In the genomic region with DNA sequence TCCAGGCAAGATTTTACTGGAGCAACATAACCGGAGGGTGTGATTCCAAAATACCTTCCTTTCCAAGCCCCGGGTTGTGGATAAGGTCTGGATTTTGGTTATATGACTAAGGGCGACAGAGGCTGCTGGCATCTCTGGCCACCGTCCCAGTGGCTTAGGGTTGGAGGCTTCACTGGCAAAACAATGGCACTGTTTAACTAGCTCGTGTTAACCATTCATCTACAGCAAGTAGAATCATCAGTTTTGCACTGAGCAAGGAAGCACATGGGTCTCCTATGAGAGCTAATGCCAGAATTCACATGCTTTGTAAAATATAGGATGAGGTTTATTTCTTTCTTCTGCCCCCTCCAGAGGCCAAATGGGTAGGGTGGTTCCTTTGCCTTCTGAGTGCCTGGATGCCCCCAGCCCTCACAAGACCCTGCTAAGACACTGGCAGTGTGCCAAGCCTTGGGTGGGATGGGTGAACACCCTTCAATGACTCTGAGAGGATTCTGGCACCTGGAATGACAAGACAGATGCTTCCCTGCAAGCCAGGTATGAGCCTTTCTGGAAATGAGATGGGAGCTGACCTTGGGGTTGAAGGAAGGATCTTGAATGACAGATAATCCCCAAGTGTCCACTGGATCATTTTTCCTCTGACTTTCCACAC, we compare ENCODE assay signal across 21 cellular contexts. TPM values are rescaled to one million over a fixed set of nuclear protein-coding genes. Genes with fewer than 3 reads are reported as not detected.
A peak's percentile ranks its signal among the peaks of the same experiment; 100 is the strongest.
DNase-seq lines count a peak whose midpoint lies in the region; ATAC-seq and TF ChIP-seq lines count a peak whose summit lies in the region.
"Had no signal": no experiment of that assay in that cellular context is flagged by ENCODE, and none has a peak within 500 bp of the region (broad histone marks: within the 10 kb centered on the region; RNA-seq: fewer than 3 reads in every experiment).

No MANE protein-coding gene starts in this region.

- peak overlapping the region; percentile 38 to 89 for H3K27ac ChIP-seq in esophagus (ENCODE audit: low read depth in 2 of 2, low read length in 1 of 2)
- H3K27ac ChIP-seq in SJCRH30 = no peak overlapping the region
- H3K27ac ChIP-seq: epithelial cell of prostate, left lung had no signal

- DNase-seq in AG08395 (ENCODE audit: low spot score) (peak; percentile 58), LHCN-M2 (ENCODE audit: low read depth) (peak; percentile 53), dedifferentiated amniotic fluid mesenchymal stem cell (ENCODE audit: extremely low spot score) (no peak), type B pancreatic cell (ENCODE audit: extremely low spot score, unreplicated experiment) (no peak), SJCRH30 (no peak)
- DNase-seq: activated CD4-positive, alpha-beta T cell treated with anti-CD3 and anti-CD28 coated beads, Interleukin-2, amount 10 ng/mL, durations not matched to agents 7 days and 5 days; activated T-cell treated with anti-CD3 and anti-CD28 coated beads, Interleukin-2, amount 50 U/mL, for 72 hours; AML-193; DMS153; NCI-H2081 treated with DMSO at 0.1 percent for 48 hours; NCI-H69; RPMI8226; stimulated activated naive CD8-positive, alpha-beta T cell treated with anti-CD3 and anti-CD28 coated beads, Interleukin-15, Interleukin-2, amounts not matched to agents 100 U/mL and 50 U/mL, for 24 hours; T-helper 17 cell had no signal

- peaks cover 64% of the 10 kb centered on the region for H3K36me3 Mint-ChIP-seq in nephron (ENCODE audit: low read depth)
- peaks cover 11% of the 10 kb centered on the region for H3K36me3 Mint-ChIP-seq in type B pancreatic cell

- no peak overlapping the region for H3K4me3 Mint-ChIP-seq in nephron
- H3K4me3 Mint-ChIP-seq in type B pancreatic cell = no peak overlapping the region
- H3K4me3 Mint-ChIP-seq: activated CD4-positive, alpha-beta T cell treated with anti-CD3 and anti-CD28 coated beads, Interleukin-2, amount 10 ng/mL, durations not matched to agents 7 days and 5 days; activated T-cell treated with anti-CD3 and anti-CD28 coated beads, Interleukin-2, amount 50 U/mL, for 72 hours; T-helper 17 cell had no signal

- H3K27me3 ChIP-seq in esophagus (ENCODE audit: control insufficient read depth in 1 of 2, insufficient read depth in 2 of 2, low read length in 2 of 2) = no peaks in the 10 kb centered on the region
- no peaks in the 10 kb centered on the region for H3K27me3 ChIP-seq in SJCRH30
- H3K27me3 ChIP-seq: adrenal gland, left lung had no signal

- H3K36me3 ChIP-seq in esophagus (ENCODE audit: control insufficient read depth in 2 of 2, insufficient read depth in 2 of 2, low read length in 1 of 2) = peaks cover 7 to 42% of the 10 kb centered on the region in 2 donors
- H3K36me3 ChIP-seq in SJCRH30 = no peaks in the 10 kb centered on the region

- WGBS in esophagus, 2 donors = 40 to 48% methylated on average over 5 of the region's 5 CpGs

- H3K4me1 Mint-ChIP-seq in nephron (peaks cover 7% of the 10 kb centered on the region), type B pancreatic cell (ENCODE audit: unreplicated experiment) (no peaks in the 10 kb centered on the region)
- H3K4me1 Mint-ChIP-seq: activated CD4-positive, alpha-beta T cell treated with anti-CD3 and anti-CD28 coated beads, Interleukin-2, amount 10 ng/mL, durations not matched to agents 7 days and 5 days; T-helper 17 cell had no signal

- peak overlapping the region; percentile 56 to 83 (median 81) for H3K27ac Mint-ChIP-seq in nephron
- H3K27ac Mint-ChIP-seq in type B pancreatic cell = no peak overlapping the region
- H3K27ac Mint-ChIP-seq: activated CD4-positive, alpha-beta T cell treated with anti-CD3 and anti-CD28 coated beads, Interleukin-2, amount 10 ng/mL, durations not matched to agents 7 days and 5 days; activated T-cell treated with anti-CD3 and anti-CD28 coated beads, Interleukin-2, amount 50 U/mL, for 72 hours; T-helper 17 cell had no signal

- no peak overlapping the region for H3K4me3 ChIP-seq in esophagus (ENCODE audit: low read depth in 1 of 2, low read length in 2 of 2)
- no peak overlapping the region for H3K4me3 ChIP-seq in SJCRH30
- H3K4me3 ChIP-seq: adrenal gland, left lung had no signal

- peaks cover 0 to 14% of the 10 kb centered on the region in 2 donors for H3K4me1 ChIP-seq in esophagus (ENCODE audit: control insufficient read depth in 2 of 2, insufficient read depth in 2 of 2, low read length in 1 of 2)
- H3K4me1 ChIP-seq in SJCRH30 = no peaks in the 10 kb centered on the region

- TF ChIP-seq CTCF in nephron (IDR thresholded peaks at IDR 0.05; ENCODE audit: unreplicated experiment in 3 of 3) = no peak
- TF ChIP-seq CTCF in type B pancreatic cell (conservative IDR thresholded peaks at IDR 0.05) = no peak

- no peak for ATAC-seq in GM19328 (IDR thresholded peaks at IDR 0.05; ENCODE audit: unreplicated experiment)
- ATAC-seq: activated T-cell treated with anti-CD3 and anti-CD28 coated beads, Interleukin-2, amount 50 U/mL, for 72 hours; stimulated activated naive CD8-positive, alpha-beta T cell treated with anti-CD3 and anti-CD28 coated beads, Interleukin-15, Interleukin-2, amounts not matched to agents 100 U/mL and 50 U/mL, for 24 hours; T-helper 17 cell had no signal

- H3K9me3 ChIP-seq in esophagus (ENCODE audit: control insufficient read depth in 2 of 2, insufficient read depth in 1 of 2, low read depth in 1 of 2, low read length in 1 of 2) (no peaks in the 10 kb centered on the region), SJCRH30 (replicated peaks) (no peaks in the 10 kb centered on the region)
- H3K9me3 ChIP-seq: adrenal gland, left lung had no signal

- H3K9me3 Mint-ChIP-seq in nephron (no peaks in the 10 kb centered on the region), type B pancreatic cell (no peaks in the 10 kb centered on the region)
- H3K9me3 Mint-ChIP-seq: activated CD4-positive, alpha-beta T cell treated with anti-CD3 and anti-CD28 coated beads, Interleukin-2, amount 10 ng/mL, durations not matched to agents 7 days and 5 days; activated T-cell treated with anti-CD3 and anti-CD28 coated beads, Interleukin-2, amount 50 U/mL, for 72 hours had no signal

- H3K27me3 Mint-ChIP-seq in nephron (ENCODE audit: low read depth) (no peaks in the 10 kb centered on the region), type B pancreatic cell (no peaks in the 10 kb centered on the region)
- H3K27me3 Mint-ChIP-seq: activated CD4-positive, alpha-beta T cell treated with anti-CD3 and anti-CD28 coated beads, Interleukin-2, amount 10 ng/mL, durations not matched to agents 7 days and 5 days; T-helper 17 cell had no signal

RNA-seq across cellular contexts. Expression of gene DHCR24, which starts 36.8 kb away (rescaled TPM):
- total RNA-seq in LHCN-M2 (2014; rRNA removed) = 45.1 and 54.8 TPM in 2 replicates
- 80.7 TPM for polyA plus RNA-seq in LHCN-M2 (2012)
- 100 to 1,000 TPM; 121 to 196 TPM for polyA plus RNA-seq in esophagus
- 119 and 149 TPM in 2 replicates for total RNA-seq in type B pancreatic cell (ENCODE audit: low replicate concordance)
- 45.5 and 45.6 TPM in 2 replicates for total RNA-seq in SJCRH30 (2014; rRNA removed; shearing (Covaris generic))

RNA-seq across cellular contexts. Expression of gene TTC22, which starts 49.1 kb away (rescaled TPM):
- total RNA-seq in LHCN-M2 (2014; rRNA removed) (not detected in 2 replicates), type B pancreatic cell (ENCODE audit: low replicate concordance) (7.0 and 12.4 TPM in 2 replicates)
- polyA plus RNA-seq in LHCN-M2 (2012) = not detected
- 10 to 100 TPM; 83.5 to 92.9 TPM for polyA plus RNA-seq in esophagus
- total RNA-seq in SJCRH30 (2014; rRNA removed; shearing (Covaris generic)) = not detected in 2 replicates
- polyA plus RNA-seq: neural cell had no signal

Comparison
In these comparisons a context has a peak if more than half of its experiments do, and no peak if none do; other contexts are left out.
1. DNase-seq: peak in AG08395 (single experiment) and LHCN-M2 (single experiment); none in dedifferentiated amniotic fluid mesenchymal stem cell (single experiment), type B pancreatic cell (single experiment) and SJCRH30 (0 of 2).